11 cellular contexts compared by ENCODE assay signal in genomic region chr22:30592360-30592713, GRCh38. TPM values are rescaled to one million over a fixed set of nuclear protein-coding genes. Genes with fewer than 3 reads are reported as not detected.
DNase-seq lines count a peak whose midpoint lies in the region; ATAC-seq and TF ChIP-seq lines count a peak whose summit lies in the region.
"Not testable (repeated sequence)": the region's sequence is repeated elsewhere in the genome, so short reads cannot be mapped to it uniquely, and the experiment has no call there.
"Had no signal": no experiment of that assay in that cellular context is flagged by ENCODE, and none has a peak within 500 bp of the region (broad histone marks: within the 10 kb centered on the region; RNA-seq: fewer than 3 reads in every experiment).

No MANE protein-coding gene starts in this region.

- H2AFZ ChIP-seq in KMS-11 (ENCODE audit: low read depth) = peak overlapping the region; percentile 37; the same call in 1 of the 2 replicates

- peak overlapping the region; percentile 33 to 96 (median 85) for H3K4me2 ChIP-seq in BLaER1 treated with 17β-estradiol and CSF1 and Interleukin-3, amounts not matched to agents 10 nM and 100 nM
- H3K4me2 ChIP-seq in KMS-11 (peak overlapping the region; percentile 96; the same call in 1 of the 2 replicates), skeletal muscle satellite cell (ENCODE audit: low read length) (peak overlapping the region; percentile 69)

- not testable (repeated sequence) for H3K4me3 Mint-ChIP-seq in naive thymus-derived CD4-positive, alpha-beta T cell

- TF ChIP-seq POLR2A in vagina (IDR thresholded peaks at IDR 0.05) = not testable (repeated sequence)

- H3K27me3 Mint-ChIP-seq in naive thymus-derived CD4-positive, alpha-beta T cell = peaks cover 0 to 23% (median 0%) of the 10 kb centered on the region in 5 donors

- peaks cover 24 to 34% (median 29%) of the 10 kb centered on the region in 11 experiments for H3K36me3 ChIP-seq in BLaER1 treated with 17β-estradiol and CSF1 and Interleukin-3, amounts not matched to agents 10 nM and 100 nM
- H3K36me3 ChIP-seq in KMS-11 (ENCODE audit: insufficient read depth) = not testable (repeated sequence)
- H3K36me3 ChIP-seq in duodenal mucosa (ENCODE audit: control insufficient read depth in 1 of 2, insufficient read depth in 2 of 2, low read length in 2 of 2) = peaks cover 10 to 24% of the 10 kb centered on the region in 2 donors
- H3K36me3 ChIP-seq in heart right ventricle = peaks cover 0 to 23% (median 14%) of the 10 kb centered on the region in 9 donors
- peaks cover 2 to 21% (median 6%) of the 10 kb centered on the region in 3 experiments for H3K36me3 ChIP-seq in naive thymus-derived CD4-positive, alpha-beta T cell (ENCODE audit: control insufficient read depth in 2 of 3, insufficient read depth in 3 of 3, low read length in 3 of 3)
- peaks cover 21% of the 10 kb centered on the region for H3K36me3 ChIP-seq in skeletal muscle satellite cell (ENCODE audit: insufficient read depth, low read length)
- H3K36me3 ChIP-seq in vagina = peaks cover 0 to 18% of the 10 kb centered on the region in 2 donors

- not testable (repeated sequence) for H3K9me3 Mint-ChIP-seq in naive thymus-derived CD4-positive, alpha-beta T cell

- not testable (repeated sequence) for H3K9me3 ChIP-seq in BLaER1 treated with 17β-estradiol and CSF1 and Interleukin-3, amounts not matched to agents 10 nM and 100 nM (replicated peaks in 1 of 11); duodenal mucosa (ENCODE audit: control insufficient read depth in 1 of 2, low read length in 2 of 2); heart right ventricle; naive thymus-derived CD4-positive, alpha-beta T cell (ENCODE audit: control insufficient read depth in 2 of 3, low read length in 3 of 3); skeletal muscle satellite cell (replicated peaks; ENCODE audit: low read length); vagina

- peaks cover 0 to 35% (median 27%) of the 10 kb centered on the region in 11 experiments; a peak in 11 of 22 replicates for H4K20me1 ChIP-seq in BLaER1 treated with 17β-estradiol and CSF1 and Interleukin-3, amounts not matched to agents 10 nM and 100 nM
- H4K20me1 ChIP-seq in KMS-11 (ENCODE audit: insufficient read depth) = not testable (repeated sequence)

- H3K27me3 ChIP-seq in BLaER1 treated with 17β-estradiol and CSF1 and Interleukin-3, amounts not matched to agents 10 nM and 100 nM; duodenal mucosa (ENCODE audit: control insufficient read depth in 1 of 2, insufficient read depth in 2 of 2, low read length in 2 of 2); heart right ventricle; naive thymus-derived CD4-positive, alpha-beta T cell (ENCODE audit: control insufficient read depth in 2 of 2, insufficient read depth in 2 of 2, low read length in 2 of 2); skeletal muscle satellite cell (ENCODE audit: control insufficient read depth, insufficient read depth, low read length); vagina: not testable (repeated sequence)
- peaks cover 16% of the 10 kb centered on the region; the same call in 1 of the 2 replicates for H3K27me3 ChIP-seq in KMS-11 (ENCODE audit: insufficient read depth, low read depth)

- TF ChIP-seq CTCF in KMS-11 (conservative IDR thresholded peaks at IDR 0.05; ENCODE audit: low read depth, low read length); VCaP (conservative IDR thresholded peaks at IDR 0.05); heart right ventricle (IDR thresholded peaks at IDR 0.05); vagina (IDR thresholded peaks at IDR 0.05): not testable (repeated sequence)

- peak overlapping the region in 5 of 10 experiments; percentile 13 to 84 (median 73); a peak in 5 of 20 replicates for H3K4me3 ChIP-seq in BLaER1 treated with 17β-estradiol and CSF1 and Interleukin-3, amounts not matched to agents 10 nM and 100 nM
- not testable (repeated sequence) for H3K4me3 ChIP-seq in KMS-11 (IDR thresholded peaks at IDR 0.05; ENCODE audit: insufficient read depth, low read depth, low read length)
- H3K4me3 ChIP-seq in duodenal mucosa (ENCODE audit: low read depth in 1 of 2, low read length in 2 of 2) (peak overlapping the region; percentile 96 to 99), heart right ventricle (peak overlapping the region in 9 of 10 donors; percentile 51 to 94 (median 81)), skeletal muscle satellite cell (ENCODE audit: low read length) (peak overlapping the region; percentile 43), vagina (peak overlapping the region; percentile 86 to 88)
- H3K4me3 ChIP-seq in naive thymus-derived CD4-positive, alpha-beta T cell (ENCODE audit: low read length) = peak overlapping the region; percentile 85

- DNase-seq in heart right ventricle; naive thymus-derived CD4-positive, alpha-beta T cell; vagina (ENCODE audit: extremely low spot score in 2 of 2): not testable (repeated sequence)

- peak overlapping the region in 7 of 11 experiments; percentile 87 to 97 (median 96); a peak in 10 of 22 replicates for H3K9ac ChIP-seq in BLaER1 treated with 17β-estradiol and CSF1 and Interleukin-3, amounts not matched to agents 10 nM and 100 nM
- not testable (repeated sequence) for H3K9ac ChIP-seq in KMS-11; duodenal mucosa (ENCODE audit: low read depth in 1 of 2, low read length in 2 of 2); skeletal muscle satellite cell (ENCODE audit: low read depth, low read length)

- WGBS in heart right ventricle, 2 donors = 35% methylated on average over 18 of the region's 18 CpGs

- CTCF ChIA-PET in naive thymus-derived CD4-positive, alpha-beta T cell (lab: Charles Lee) = not testable (repeated sequence)

- H3K4me1 ChIP-seq in BLaER1 treated with 17β-estradiol and CSF1 and Interleukin-3, amounts not matched to agents 10 nM and 100 nM = peaks cover 12 to 26% (median 19%) of the 10 kb centered on the region in 10 experiments
- peaks cover 15% of the 10 kb centered on the region for H3K4me1 ChIP-seq in KMS-11 (ENCODE audit: low read depth, poor library complexity, severe bottlenecking)
- peaks cover 16 to 17% of the 10 kb centered on the region in 2 donors for H3K4me1 ChIP-seq in duodenal mucosa (ENCODE audit: control insufficient read depth in 1 of 2, insufficient read depth in 2 of 2, low read length in 2 of 2)
- H3K4me1 ChIP-seq in heart right ventricle = peaks cover 3 to 21% (median 19%) of the 10 kb centered on the region in 9 donors
- H3K4me1 ChIP-seq in naive thymus-derived CD4-positive, alpha-beta T cell (ENCODE audit: control insufficient read depth in 2 of 2, insufficient read depth in 2 of 2, low read length in 2 of 2) = peaks cover 8 to 12% of the 10 kb centered on the region in 2 donors
- peaks cover 12% of the 10 kb centered on the region for H3K4me1 ChIP-seq in skeletal muscle satellite cell (ENCODE audit: control insufficient read depth, insufficient read depth, low read length)
- peaks cover 18% of the 10 kb centered on the region for H3K4me1 ChIP-seq in vagina

- not testable (repeated sequence) for H3K27ac Mint-ChIP-seq in naive thymus-derived CD4-positive, alpha-beta T cell

- ATAC-seq in heart right ventricle = peak in 1 of 8 donors; percentile 2
- not testable (repeated sequence) for ATAC-seq in naive thymus-derived CD4-positive, alpha-beta T cell

- H3K4me1 Mint-ChIP-seq in naive thymus-derived CD4-positive, alpha-beta T cell = peaks cover 0 to 12% (median 0%) of the 10 kb centered on the region in 7 donors

- POLR2A ChIA-PET in naive thymus-derived CD4-positive, alpha-beta T cell (lab: Charles Lee) = interaction anchor here (1.1 to 2.2 kb wide), 4 partner anchors 12 to 349 kb away, joined by 4 to 8 read pairs (median 6); partner anchors contain the start of gene TCN2

- intact Hi-C loops in heart right ventricle (cut with DNase I); vagina (cut with DNase I): not testable (repeated sequence)
- intact Hi-C loops in naive thymus-derived CD4-positive, alpha-beta T cell (cut with micrococcal nuclease) = loop anchor here (1.0 to 5.0 kb wide), 25 partner anchors 14 to 1850 kb away; partner anchors contain the start of genes CHEK2 (in 2 of the 2), DEPDC5 (in 2 of the 2), DUSP18 (in 2 of the 2) and HSCB (in 2 of the 2)

- H3K79me2 ChIP-seq in KMS-11 (ENCODE audit: insufficient read depth, low read depth) = peaks cover 30% of the 10 kb centered on the region

- peak overlapping the region in 7 of 11 experiments; percentile 91 to 97 (median 94); a peak in 7 of 22 replicates for H3K27ac ChIP-seq in BLaER1 treated with 17β-estradiol and CSF1 and Interleukin-3, amounts not matched to agents 10 nM and 100 nM
- not testable (repeated sequence) for H3K27ac ChIP-seq in KMS-11; duodenal mucosa (ENCODE audit: low read depth, low read length); vagina
- H3K27ac ChIP-seq in VCaP (peak overlapping the region; percentile 87), heart right ventricle (peak overlapping the region in 5 of 10 donors; percentile 77 to 92 (median 81))
- peak overlapping the region; percentile 85 for H3K27ac ChIP-seq in naive thymus-derived CD4-positive, alpha-beta T cell (ENCODE audit: low read depth, low read length)

- H3K36me3 Mint-ChIP-seq in naive thymus-derived CD4-positive, alpha-beta T cell = not testable (repeated sequence)

RNA-seq across cellular contexts. Expression of gene PES1, which starts 0.6 kb away (rescaled TPM):
- total RNA-seq in heart right ventricle (10 to 100 TPM; 16.3 to 31.3 (median 24.5) TPM), vagina (75.6 TPM)
- polyA plus RNA-seq in heart right ventricle = 10 to 100 TPM; 26.2 to 51.7 TPM
- total RNA-seq in naive thymus-derived CD4-positive, alpha-beta T cell = 10 to 100 TPM; 40.6 to 84.2 (median 56.3) TPM
- 10 to 100 TPM; 34.6 to 62.3 TPM for polyA plus RNA-seq in naive thymus-derived CD4-positive, alpha-beta T cell
- 102 and 121 TPM in 2 replicates for total RNA-seq in skeletal muscle satellite cell (2012; rRNA removed)

RNA-seq across cellular contexts. Expression of gene TCN2, which starts 14.6 kb away (rescaled TPM):
- total RNA-seq in heart right ventricle = 10 to 100 TPM in 9 of 10 donors, 1 to 10 TPM in 1; 8.9 to 46.8 (median 14.8) TPM
- 10 to 100 TPM; 11.7 to 17.4 TPM for polyA plus RNA-seq in heart right ventricle
- 1 to 10 TPM in 3 of 5 experiments, under 1 TPM in 2; 0.57 to 8.9 (median 1.3) TPM for total RNA-seq in naive thymus-derived CD4-positive, alpha-beta T cell
- polyA plus RNA-seq in naive thymus-derived CD4-positive, alpha-beta T cell = under 1 TPM; 0.69 to 0.79 TPM
- total RNA-seq in skeletal muscle satellite cell (2012; rRNA removed) = 3.7 and 5.3 TPM in 2 replicates
- 20.4 TPM for total RNA-seq in vagina

RNA-seq across cellular contexts. Expression of gene GAL3ST1, which starts 17.9 kb away (rescaled TPM):
- total RNA-seq in heart right ventricle = under 1 TPM in 2 of 10 donors, not detected in 8; 0.22 to 0.28 TPM
- under 1 TPM; 0.29 to 0.49 TPM for polyA plus RNA-seq in heart right ventricle
- total RNA-seq in naive thymus-derived CD4-positive, alpha-beta T cell = 1 to 10 TPM in 2 of 5 experiments, under 1 TPM in 1, not detected in 2; 0.56 to 4.8 (median 4.0) TPM
- 1 to 10 TPM in 1 of 2 donors, under 1 TPM in 1; 0.21 to 2.4 TPM for polyA plus RNA-seq in naive thymus-derived CD4-positive, alpha-beta T cell
- total RNA-seq in skeletal muscle satellite cell (2012; rRNA removed) = 0.22 TPM in 1 of 2 replicates, not detected in the other
- total RNA-seq in vagina = not detected
- total RNA-seq: activated CD4-positive, alpha-beta T cell treated with anti-CD3 and anti-CD28 coated beads, Interleukin-2, amount 10 ng/mL, durations not matched to agents 7 days and 5 days; MCF 10A; RPMI7951 had no signal

RNA-seq across cellular contexts. Expression of gene SLC35E4, which starts 43.2 kb away (rescaled TPM):
- total RNA-seq in heart right ventricle (1 to 10 TPM; 1.8 to 6.0 (median 3.1) TPM), vagina (6.4 TPM)
- polyA plus RNA-seq in heart right ventricle = 1 to 10 TPM; 3.3 to 3.8 TPM
- 1 to 10 TPM; 2.0 to 5.2 (median 3.4) TPM for total RNA-seq in naive thymus-derived CD4-positive, alpha-beta T cell
- polyA plus RNA-seq in naive thymus-derived CD4-positive, alpha-beta T cell = 1 to 10 TPM in 1 of 2 donors, under 1 TPM in 1; 0.85 to 1.9 TPM
- total RNA-seq in skeletal muscle satellite cell (2012; rRNA removed) = 37.5 and 58.1 TPM in 2 replicates

RNA-seq across cellular contexts. Expression of gene SEC14L6, which starts 45.8 kb away (rescaled TPM):
- under 1 TPM in 5 of 10 donors, not detected in 5; 0.11 to 0.37 (median 0.25) TPM for total RNA-seq in heart right ventricle
- polyA plus RNA-seq in heart right ventricle = not detected
- not detected for total RNA-seq in naive thymus-derived CD4-positive, alpha-beta T cell
- not detected for polyA plus RNA-seq in naive thymus-derived CD4-positive, alpha-beta T cell
- total RNA-seq in skeletal muscle satellite cell (2012; rRNA removed) = not detected in 2 replicates
- not detected for total RNA-seq in vagina
- total RNA-seq: activated CD4-positive, alpha-beta T cell treated with anti-CD3 and anti-CD28 coated beads, Interleukin-2, amount 10 ng/mL, durations not matched to agents 7 days and 5 days; MCF 10A; RPMI7951 had no signal
